ENCODE assay signal across 9 cellular contexts in the genomic region with DNA sequence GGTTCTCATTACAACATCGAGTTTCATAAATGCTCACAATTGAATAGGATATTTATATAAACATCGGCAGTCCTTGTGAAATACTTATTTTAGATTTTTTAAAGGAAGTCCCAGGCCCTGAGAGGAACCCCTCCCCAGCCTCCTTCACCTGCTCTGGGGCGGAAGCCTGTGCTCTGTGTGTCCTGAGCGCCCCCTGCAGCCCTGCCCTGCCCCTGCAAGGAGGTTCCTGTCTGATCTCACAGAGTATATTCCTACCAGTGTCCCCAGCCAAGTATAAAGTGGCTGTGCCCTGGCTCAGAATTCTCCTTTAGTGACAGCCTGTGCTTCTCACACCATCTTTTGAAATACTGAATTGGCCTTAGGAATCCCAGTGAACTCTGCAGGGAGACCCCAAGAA.
DNase-seq lines count a peak whose midpoint lies in the region; ATAC-seq and TF ChIP-seq lines count a peak whose summit lies in the region.
"Had no signal": no experiment of that assay in that cellular context is flagged by ENCODE, and none has a peak within 500 bp of the region (broad histone marks: within the 10 kb centered on the region; RNA-seq: fewer than 3 reads in every experiment).

No MANE protein-coding gene starts in this region.

- H3K4me1 ChIP-seq in heart left ventricle (no peaks in the 10 kb centered on the region), lower lobe of right lung (no peaks in the 10 kb centered on the region), upper lobe of right lung (no peaks in the 10 kb centered on the region)
- H3K4me1 ChIP-seq: upper lobe of left lung had no signal

- WGBS in heart left ventricle, 4 donors = 33 to 40% (median 34%) methylated on average over 4 of the region's 4 CpGs

- DNase-seq in Right ventricle myocardium inferior (ENCODE audit: missing footprints) (peak; percentile 54), heart left ventricle (no peak), lower lobe of right lung (no peak), upper lobe of right lung (no peak), kidney tubule cell (ENCODE audit: low spot score) (no peak), NCI-H2227 treated with DMSO at 0.1 percent for 48 hours (lab: John Stamatoyannopoulos, UW) (no peak)
- peak; percentile 78 for DNase-seq in activated CD8-positive, alpha-beta memory T cell treated with anti-CD3 and anti-CD28 coated beads, Interleukin-2, amount 10 ng/mL, durations not matched to agents 7 days and 5 days

- peak overlapping the region; percentile 46 for H3K27ac Mint-ChIP-seq in activated CD8-positive, alpha-beta memory T cell treated with anti-CD3 and anti-CD28 coated beads, Interleukin-2, amount 10 ng/mL, durations not matched to agents 7 days and 5 days

- H3K27ac ChIP-seq in heart left ventricle (no peak overlapping the region), lower lobe of right lung (no peak overlapping the region), upper lobe of right lung (no peak overlapping the region)
- H3K27ac ChIP-seq: upper lobe of left lung had no signal

- CTCF ChIA-PET in activated CD8-positive, alpha-beta memory T cell treated with anti-CD3 and anti-CD28 coated beads, Interleukin-2, amount 10 ng/mL, durations not matched to agents 7 days and 5 days (lab: Charles Lee) = interaction anchor here (1.0 to 3.5 kb wide), 12 partner anchors 10 to 99 kb away, joined by 3 to 37 read pairs (median 5); no protein-coding TSS in a partner anchor

- H3K36me3 ChIP-seq in heart left ventricle = no peaks in the 10 kb centered on the region
- no peaks in the 10 kb centered on the region for H3K36me3 ChIP-seq in lower lobe of right lung
- H3K36me3 ChIP-seq in upper lobe of right lung = no peaks in the 10 kb centered on the region
- H3K36me3 ChIP-seq: upper lobe of left lung had no signal

- H3K9me3 Mint-ChIP-seq in activated CD8-positive, alpha-beta memory T cell treated with anti-CD3 and anti-CD28 coated beads, Interleukin-2, amount 10 ng/mL, durations not matched to agents 7 days and 5 days (ENCODE audit: low read depth) = no peaks in the 10 kb centered on the region

- peak in 3 of 12 donors; percentile 5 to 25 (median 9) for TF ChIP-seq CTCF in heart left ventricle (IDR thresholded peaks at IDR 0.05)
- peak; percentile 24 for TF ChIP-seq CTCF in lower lobe of right lung (IDR thresholded peaks at IDR 0.05)
- peak; percentile 34 for TF ChIP-seq CTCF in upper lobe of right lung (IDR thresholded peaks at IDR 0.05)

- no peak for TF ChIP-seq POLR2A in heart left ventricle (IDR thresholded peaks at IDR 0.05)

- H3K27me3 ChIP-seq in heart left ventricle (peaks cover 0 to 30% (median 3%) of the 10 kb centered on the region in 9 donors), lower lobe of right lung (ENCODE audit: low read depth) (no peaks in the 10 kb centered on the region), upper lobe of right lung (peaks cover 12% of the 10 kb centered on the region)
- H3K27me3 ChIP-seq: upper lobe of left lung had no signal

- H3K36me3 Mint-ChIP-seq in activated CD8-positive, alpha-beta memory T cell treated with anti-CD3 and anti-CD28 coated beads, Interleukin-2, amount 10 ng/mL, durations not matched to agents 7 days and 5 days = no peaks in the 10 kb centered on the region

- peaks cover 62% of the 10 kb centered on the region for H3K27me3 Mint-ChIP-seq in activated CD8-positive, alpha-beta memory T cell treated with anti-CD3 and anti-CD28 coated beads, Interleukin-2, amount 10 ng/mL, durations not matched to agents 7 days and 5 days

- peaks cover 34% of the 10 kb centered on the region for H3K4me1 Mint-ChIP-seq in activated CD8-positive, alpha-beta memory T cell treated with anti-CD3 and anti-CD28 coated beads, Interleukin-2, amount 10 ng/mL, durations not matched to agents 7 days and 5 days

- intact Hi-C loops in Right ventricle myocardium inferior (cut with DNase I) = no loop called here
- intact Hi-C loops in heart left ventricle (cut with DNase I) = no loop called here
- intact Hi-C loops in lower lobe of right lung (cut with DNase I) = no loop called here
- intact Hi-C loops in upper lobe of right lung (cut with DNase I) = no loop called here

- H3K4me3 Mint-ChIP-seq in activated CD8-positive, alpha-beta memory T cell treated with anti-CD3 and anti-CD28 coated beads, Interleukin-2, amount 10 ng/mL, durations not matched to agents 7 days and 5 days = no peak overlapping the region

- no peak for ATAC-seq in Right ventricle myocardium inferior
- ATAC-seq in heart left ventricle = no peak
- peak; percentile 78 for ATAC-seq in activated CD8-positive, alpha-beta memory T cell treated with anti-CD3 and anti-CD28 coated beads, Interleukin-2, amount 10 ng/mL, durations not matched to agents 7 days and 5 days
- ATAC-seq in lower lobe of right lung = peak in 1 of 2 donors; percentile 67
- peak; percentile 72 for ATAC-seq in upper lobe of right lung
- no peak for ATAC-seq in GM21619 (IDR thresholded peaks at IDR 0.05; ENCODE audit: unreplicated experiment)

- no peaks in the 10 kb centered on the region for H3K9me3 ChIP-seq in heart left ventricle
- H3K9me3 ChIP-seq in lower lobe of right lung = no peaks in the 10 kb centered on the region
- no peaks in the 10 kb centered on the region for H3K9me3 ChIP-seq in upper lobe of right lung
- H3K9me3 ChIP-seq: upper lobe of left lung had no signal

- H3K4me3 ChIP-seq in heart left ventricle (no peak overlapping the region), lower lobe of right lung (no peak overlapping the region), upper lobe of right lung (no peak overlapping the region)
- H3K4me3 ChIP-seq: upper lobe of left lung had no signal

Comparison
In these comparisons a context has a peak if more than half of its experiments do, and no peak if none do; other contexts are left out.
1. DNase-seq: peak in Right ventricle myocardium inferior (single experiment) and activated CD8-positive, alpha-beta memory T cell treated with anti-CD3 and anti-CD28 coated beads, Interleukin-2, amount 10 ng/mL, durations not matched to agents 7 days and 5 days (single experiment); none in heart left ventricle (0 of 5), lower lobe of right lung (single experiment), upper lobe of right lung (single experiment), kidney tubule cell (single experiment) and NCI-H2227 treated with DMSO at 0.1 percent for 48 hours (single experiment).
2. ATAC-seq: peak in activated CD8-positive, alpha-beta memory T cell treated with anti-CD3 and anti-CD28 coated beads, Interleukin-2, amount 10 ng/mL, durations not matched to agents 7 days and 5 days (single experiment) and upper lobe of right lung (single experiment); none in Right ventricle myocardium inferior (single experiment), heart left ventricle (0 of 4) and GM21619 (single experiment).